ENCODE assay signal across 10 cellular contexts in genomic region chr15:66802087-66803001, GRCh38.
A peak's percentile ranks its signal among the peaks of the same experiment; 100 is the strongest.
DNase-seq lines count a peak whose midpoint lies in the region; ATAC-seq and TF ChIP-seq lines count a peak whose summit lies in the region.
"Had no signal": no experiment of that assay in that cellular context is flagged by ENCODE, and none has a peak within 500 bp of the region (broad histone marks: within the 10 kb centered on the region; RNA-seq: fewer than 3 reads in every experiment).

No MANE protein-coding gene starts in this region.

- no peak overlapping the region for H3K4me3 ChIP-seq in esophagus squamous epithelium

- no peaks in the 10 kb centered on the region for H3K27me3 ChIP-seq in esophagus squamous epithelium

- peak; percentile 8 for DNase-seq in ACHN
- DNase-seq in esophagus squamous epithelium (lab: John Stamatoyannopoulos, UW): no peak
- no peak for DNase-seq in omental fat pad (ENCODE audit: low spot score)
- no peak for DNase-seq in NCI-H128 (lab: John Stamatoyannopoulos, UW; ENCODE audit: unreplicated experiment)
- no peak for DNase-seq in natural killer cell treated with Interleukin-12 subunit alpha and Interleukin-12 subunit beta and Interleukin-15 and Interleukin-18, amount 100 ng/mL, for 72 hours (ENCODE audit: low spot score)
- no peak for DNase-seq in NCI-H1417 (lab: John Stamatoyannopoulos, UW)
- DNase-seq: effector CD4-positive, alpha-beta T cell; stimulated activated CD4-positive, alpha-beta T cell treated with anti-CD3 and anti-CD28 coated beads, Interleukin-12 subunit alpha, Interleukin-12 subunit beta, amount 100 ng/mL, for 4 hours had no signal

- no peak for TF ChIP-seq POLR2A in esophagus squamous epithelium (IDR thresholded peaks at IDR 0.05)

- no peak overlapping the region for H3K4me3 Mint-ChIP-seq in natural killer cell treated with Interleukin-12 subunit alpha and Interleukin-12 subunit beta and Interleukin-15 and Interleukin-18, amount 100 ng/mL, for 72 hours

- peaks cover 0 to 11% of the 10 kb centered on the region in 2 donors for H3K27me3 Mint-ChIP-seq in natural killer cell treated with Interleukin-12 subunit alpha and Interleukin-12 subunit beta and Interleukin-15 and Interleukin-18, amount 100 ng/mL, for 72 hours

- ATAC-seq in omental fat pad (ENCODE audit: low FRiP score): peak; percentile 7
- ATAC-seq in HG03439 (IDR thresholded peaks at IDR 0.05; ENCODE audit: unreplicated experiment): no peak
- no peak for ATAC-seq in natural killer cell treated with Interleukin-12 subunit alpha and Interleukin-12 subunit beta and Interleukin-15 and Interleukin-18, amount 100 ng/mL, for 72 hours

- H3K27ac Mint-ChIP-seq in natural killer cell treated with Interleukin-12 subunit alpha and Interleukin-12 subunit beta and Interleukin-15 and Interleukin-18, amount 100 ng/mL, for 72 hours: peak overlapping the region in 1 of 2 donors; percentile 53

- H3K27ac ChIP-seq in esophagus squamous epithelium: peak overlapping the region; percentile 55 to 85 (median 69)

- H3K9me3 Mint-ChIP-seq in natural killer cell treated with Interleukin-12 subunit alpha and Interleukin-12 subunit beta and Interleukin-15 and Interleukin-18, amount 100 ng/mL, for 72 hours: no peaks in the 10 kb centered on the region

- no peaks in the 10 kb centered on the region for H3K9me3 ChIP-seq in esophagus squamous epithelium

- intact Hi-C loops in esophagus squamous epithelium (cut with DNase I): no loop called here

- H3K36me3 ChIP-seq in esophagus squamous epithelium: no peaks in the 10 kb centered on the region

- in situ Hi-C loops in ACHN (cut with HindIII; ENCODE audit: low pct_ligation_motif_present, low pct_unique_long_range_greater_than_20kb, low sequenced_read_pairs): no loop called here

- 58 to 66% methylated on average over 10 to 12 of the region's 12 CpGs for WGBS in esophagus squamous epithelium, 2 donors

- TF ChIP-seq CTCF in esophagus squamous epithelium (IDR thresholded peaks at IDR 0.05): no peak
- TF ChIP-seq CTCF in omental fat pad (IDR thresholded peaks at IDR 0.05): no peak

- peaks cover 18 to 29% (median 21%) of the 10 kb centered on the region in 3 donors for H3K4me1 ChIP-seq in esophagus squamous epithelium

- no peaks in the 10 kb centered on the region for H3K36me3 Mint-ChIP-seq in natural killer cell treated with Interleukin-12 subunit alpha and Interleukin-12 subunit beta and Interleukin-15 and Interleukin-18, amount 100 ng/mL, for 72 hours

- H3K4me1 Mint-ChIP-seq in natural killer cell treated with Interleukin-12 subunit alpha and Interleukin-12 subunit beta and Interleukin-15 and Interleukin-18, amount 100 ng/mL, for 72 hours (ENCODE audit: low read depth in 2 of 2): peaks cover 0 to 4% of the 10 kb centered on the region in 2 donors

TF ChIP-seq in PFSK-1, 5 proteins besides CTCF, POLR2A, EP300 and RAD21:
- no peak for TF ChIP-seq SIN3A (IDR thresholded peaks at IDR 0.05; ENCODE audit: borderline replicate concordance, insufficient read depth, low read length)
- peak; percentile 23; the same call in 1 of the 2 replicates for TF ChIP-seq TAF1 (IDR thresholded peaks at IDR 0.05; ENCODE audit: borderline replicate concordance, insufficient read depth, low read length)
- TF ChIP-seq FOXP2 (optimal IDR thresholded peaks at IDR 0.05; ENCODE audit: borderline replicate concordance, extremely low read depth, extremely low read length, insufficient read depth): no peak
